ENCODE assay signal across 28 cellular contexts in genomic region chr12:6500466-6500865, GRCh38.
"Had no signal": no experiment of that assay in that cellular context is flagged by ENCODE, and none has a peak within 500 bp of the region (broad histone marks: within the 10 kb centered on the region; RNA-seq: fewer than 3 reads in every experiment).

No MANE protein-coding gene starts in this region.

- H3K4me3 Mint-ChIP-seq: naive thymus-derived CD4-positive, alpha-beta T cell; nephron; type B pancreatic cell had no signal

- H3K9me3 Mint-ChIP-seq: naive thymus-derived CD4-positive, alpha-beta T cell; nephron; type B pancreatic cell had no signal

- H3K27ac Mint-ChIP-seq: naive thymus-derived CD4-positive, alpha-beta T cell; nephron; type B pancreatic cell had no signal

- H3K4me3 ChIP-seq: coronary artery, esophagus muscularis mucosa, heart right ventricle, left lung, prostate gland, right atrium auricular region, smooth muscle cell, stomach, testis, tibial artery had no signal

- H3K27me3 Mint-ChIP-seq: naive thymus-derived CD4-positive, alpha-beta T cell; type B pancreatic cell had no signal

- DNase-seq: dermis blood vessel endothelial cell; effector memory CD4-positive, alpha-beta T cell; foreskin keratinocyte; glutamatergic neuron; heart right ventricle; hippocampal formation; left cardiac atrium; left lung; mesenchymal stem cell; midbrain; naive thymus-derived CD4-positive, alpha-beta T cell; nucleus accumbens; stimulated activated CD4-positive, alpha-beta T cell treated with anti-CD3 and anti-CD28 coated beads, Interleukin-12 subunit alpha, Interleukin-12 subunit beta, amount 100 ng/mL, for 4 hours; stimulated activated CD4-positive, alpha-beta T cell treated with anti-CD3 and anti-CD28 coated beads, Interleukin-1b, Interleukin-23, amount 100 ng/mL, for 48 hours; stimulated activated CD4-positive, alpha-beta T cell treated with anti-CD3 and anti-CD28 coated beads, Interleukin-4, amount 100 ng/mL, for 1 hour; stimulated activated CD8-positive, alpha-beta memory T cell treated with anti-CD3 and anti-CD28 coated beads, Interleukin-4, amount 100 ng/mL, for 48 hours; stimulated activated naive CD4-positive, alpha-beta T cell; stomach; testis; tibial artery had no signal

- H3K9me3 ChIP-seq: esophagus muscularis mucosa, heart right ventricle, left lung, prostate gland, right atrium auricular region, stomach, testis, tibial artery had no signal

- H3K36me3 ChIP-seq: prostate gland had no signal

- H3K4me2 ChIP-seq: smooth muscle cell had no signal

- H3K4me1 ChIP-seq: foreskin keratinocyte, prostate gland, testis had no signal

- H3K27me3 ChIP-seq: esophagus muscularis mucosa, foreskin keratinocyte, heart right ventricle, left lung, right atrium auricular region, stomach, testis, tibial artery had no signal

- ATAC-seq: foreskin keratinocyte; heart right ventricle; left cardiac atrium; left lung; naive thymus-derived CD4-positive, alpha-beta T cell; sciatic nerve had no signal

- H3K27ac ChIP-seq: coronary artery, esophagus muscularis mucosa, foreskin keratinocyte, heart right ventricle, left lung, prostate gland, right atrium auricular region, stomach, testis, tibial artery had no signal
